In the genomic region with DNA sequence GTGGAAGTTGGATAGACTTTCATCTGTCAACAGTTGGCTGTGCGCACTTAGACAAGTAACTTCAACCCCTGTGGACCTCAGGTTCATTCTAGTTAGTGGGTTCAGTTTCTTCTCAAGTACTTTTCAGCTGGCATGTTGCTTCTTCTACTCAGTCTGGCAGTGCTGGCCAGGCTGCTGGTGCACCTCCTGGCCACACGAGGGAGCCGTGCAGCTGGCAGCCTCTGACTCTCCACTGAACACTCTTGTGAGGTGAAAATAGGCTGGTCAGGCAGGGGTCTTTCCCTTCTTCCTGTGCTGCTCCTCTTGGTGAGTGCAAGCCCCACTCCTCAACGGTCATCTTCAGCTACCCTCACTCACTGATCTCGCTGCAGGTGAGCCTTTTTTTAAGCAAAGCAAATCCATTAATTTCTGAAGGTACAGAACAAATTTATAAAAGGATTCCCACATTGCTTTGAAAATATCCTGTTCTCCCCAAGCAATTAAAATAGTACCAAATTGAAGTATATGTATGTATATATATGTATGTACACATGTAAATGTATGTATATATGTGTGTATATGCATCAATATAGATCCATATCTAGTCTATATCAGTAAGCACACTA, we compare ENCODE assay signal across 8 cellular contexts. TPM values are rescaled to one million over a fixed set of nuclear protein-coding genes. Genes with fewer than 3 reads are reported as not detected.
DNase-seq lines count a peak whose midpoint lies in the region; ATAC-seq and TF ChIP-seq lines count a peak whose summit lies in the region.

No MANE protein-coding gene starts in this region.

- ATAC-seq in HG02623 (IDR thresholded peaks at IDR 0.05; ENCODE audit: unreplicated experiment) (peak; percentile 74), mucosa of descending colon (peak; percentile 89)

- peak; percentile 65 for TF ChIP-seq CTCF in mucosa of descending colon (IDR thresholded peaks at IDR 0.05)

- H3K4me1 ChIP-seq in mucosa of descending colon (ENCODE audit: low read depth) = no peaks in the 10 kb centered on the region

- CTCF ChIA-PET in activated CD4-positive, alpha-beta T cell treated with anti-CD3 and anti-CD28 coated beads, Interleukin-2, amount 10 ng/mL, durations not matched to agents 7 days and 5 days (lab: Charles Lee) = interaction anchor here (0.5 to 2.0 kb wide), 4 partner anchors 11 to 344 kb away, joined by 3 to 9 read pairs (median 4); no protein-coding TSS in a partner anchor

- no peaks in the 10 kb centered on the region for H3K9me3 ChIP-seq in mucosa of descending colon

- H3K27ac Mint-ChIP-seq in activated CD4-positive, alpha-beta T cell treated with anti-CD3 and anti-CD28 coated beads, Interleukin-2, amount 10 ng/mL, durations not matched to agents 7 days and 5 days = no peak overlapping the region

- DNase-seq in NCI-H146 (lab: John Stamatoyannopoulos, UW) (peak; percentile 17), NCI-H146 treated with DMSO at 0.1 percent for 48 hours (lab: John Stamatoyannopoulos, UW; ENCODE audit: unreplicated experiment) (no peak), NCI-H2227 (lab: John Stamatoyannopoulos, UW; ENCODE audit: unreplicated experiment) (peak; percentile 72), dermis microvascular lymphatic vessel endothelial cell (ENCODE audit: low read depth in 2 of 2) (peak; percentile 12 to 51), mucosa of descending colon (peak in 2 of 3 donors; percentile 58 to 66)
- DNase-seq in activated CD4-positive, alpha-beta T cell treated with anti-CD3 and anti-CD28 coated beads, Interleukin-2, amount 10 ng/mL, durations not matched to agents 7 days and 5 days = peak; percentile 41
- peak; percentile 9 to 22 for DNase-seq in stimulated activated CD8-positive, alpha-beta memory T cell treated with anti-CD3 and anti-CD28 coated beads, Interleukin-7, amount 100 ng/mL, for 48 hours (ENCODE audit: extremely low read depth in 1 of 2, low read depth in 1 of 2)

- POLR2A ChIA-PET in activated CD4-positive, alpha-beta T cell treated with anti-CD3 and anti-CD28 coated beads, Interleukin-2, amount 10 ng/mL, durations not matched to agents 7 days and 5 days (lab: Charles Lee) = no interaction called here

- H3K4me3 Mint-ChIP-seq in activated CD4-positive, alpha-beta T cell treated with anti-CD3 and anti-CD28 coated beads, Interleukin-2, amount 10 ng/mL, durations not matched to agents 7 days and 5 days = no peak overlapping the region

- H3K4me1 Mint-ChIP-seq in activated CD4-positive, alpha-beta T cell treated with anti-CD3 and anti-CD28 coated beads, Interleukin-2, amount 10 ng/mL, durations not matched to agents 7 days and 5 days = no peaks in the 10 kb centered on the region

- no peaks in the 10 kb centered on the region for H3K9me3 Mint-ChIP-seq in activated CD4-positive, alpha-beta T cell treated with anti-CD3 and anti-CD28 coated beads, Interleukin-2, amount 10 ng/mL, durations not matched to agents 7 days and 5 days

- H3K27me3 Mint-ChIP-seq in activated CD4-positive, alpha-beta T cell treated with anti-CD3 and anti-CD28 coated beads, Interleukin-2, amount 10 ng/mL, durations not matched to agents 7 days and 5 days = no peaks in the 10 kb centered on the region

- intact Hi-C loops in mucosa of descending colon (cut with DNase I, micrococcal nuclease) = loop anchor here (5.0 to 10.0 kb wide), 2 partner anchors 158 to 160 kb away; no protein-coding TSS in a partner anchor

- H3K4me3 ChIP-seq in mucosa of descending colon = no peak overlapping the region

- no peaks in the 10 kb centered on the region for H3K36me3 ChIP-seq in mucosa of descending colon (ENCODE audit: low read depth)

- no peaks in the 10 kb centered on the region for H3K36me3 Mint-ChIP-seq in activated CD4-positive, alpha-beta T cell treated with anti-CD3 and anti-CD28 coated beads, Interleukin-2, amount 10 ng/mL, durations not matched to agents 7 days and 5 days (ENCODE audit: low read depth)

RNA-seq across cellular contexts. Expression of a gene that starts 30.6 kb away (rescaled TPM):
- under 1 TPM; 0.29 to 0.35 TPM for total RNA-seq in activated CD4-positive, alpha-beta T cell treated with anti-CD3 and anti-CD28 coated beads, Interleukin-2, amount 10 ng/mL, durations not matched to agents 7 days and 5 days
- total RNA-seq in dermis microvascular lymphatic vessel endothelial cell (21.1 and 38.4 TPM in 2 replicates), mucosa of descending colon (10 to 100 TPM in 1 of 3 donors, 1 to 10 TPM in 2; 8.1 to 16.2 (median 9.8) TPM)

Comparison
In these comparisons a context has a peak if more than half of its experiments do, and no peak if none do; other contexts are left out.
1. RNA of a gene that starts 30.6 kb away (total RNA-seq): 21.1 to 38.4 TPM in dermis microvascular lymphatic vessel endothelial cell and 8.1 to 16.2 TPM in mucosa of descending colon; 0.29 to 0.35 TPM in activated CD4-positive, alpha-beta T cell treated with anti-CD3 and anti-CD28 coated beads, Interleukin-2, amount 10 ng/mL, durations not matched to agents 7 days and 5 days; every median in the first group is over 4 times any median in the second.